8 cellular contexts compared by ENCODE assay signal in the genomic region with DNA sequence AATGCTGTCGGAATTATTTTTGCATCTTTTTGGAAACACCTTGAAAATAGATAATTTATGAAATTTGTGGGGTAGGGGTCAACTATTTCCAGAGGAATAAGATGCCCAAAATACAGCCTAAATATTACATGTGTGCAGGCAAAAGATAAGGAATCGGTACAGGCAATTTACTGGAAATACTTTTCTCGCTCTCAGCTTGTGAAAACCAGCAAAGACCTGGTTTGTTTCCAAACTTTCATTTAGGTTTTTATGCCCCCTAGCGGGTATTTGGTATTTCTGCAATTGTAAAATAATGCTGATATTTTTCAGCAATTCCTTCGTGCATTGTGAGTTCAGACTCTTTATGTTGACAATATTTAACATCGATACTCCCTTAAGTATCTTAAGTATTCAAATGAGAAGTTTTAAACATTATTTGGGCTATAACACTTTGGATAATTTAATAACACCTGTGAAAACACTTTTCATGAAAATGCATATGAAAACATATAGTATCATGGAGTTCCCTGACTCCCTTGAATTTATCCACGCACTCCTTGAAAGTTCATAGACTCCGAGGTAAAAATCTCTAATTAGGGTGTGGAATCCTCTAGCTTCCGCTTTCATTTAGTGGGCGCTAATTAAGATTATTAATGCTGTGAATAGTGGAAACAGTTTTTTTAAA.
DNase-seq lines count a peak whose midpoint lies in the region; ATAC-seq and TF ChIP-seq lines count a peak whose summit lies in the region.

No MANE protein-coding gene starts in this region.

- no peak overlapping the region for H3K27ac ChIP-seq in PC-9

- POLR2A ChIA-PET in PC-9 (lab: Charles Lee; ENCODE audit: unreplicated experiment): interaction anchor here (0.5 kb wide), 1 partner anchor 225 kb away, joined by 13 read pairs; the partner anchor contains the start of gene ING3

- no peaks in the 10 kb centered on the region for H3K36me3 ChIP-seq in PC-9 (ENCODE audit: low read depth)

- TF ChIP-seq EP300 in Ishikawa (IDR thresholded peaks at IDR 0.05; ENCODE audit: borderline replicate concordance): no peak

- peak; percentile 61 for TF ChIP-seq RAD21 in Ishikawa (IDR thresholded peaks at IDR 0.05; ENCODE audit: low read depth)

- H2AFZ ChIP-seq in PC-9: 0 out of 2 replicates have a peak overlapping the region, but pooled peaks have one; percentile 36

- peak overlapping the region; percentile 27 for H3K4me2 ChIP-seq in PC-9

- H4K20me1 ChIP-seq in PC-9 (ENCODE audit: insufficient read depth): no peaks in the 10 kb centered on the region

- H3K9me2 ChIP-seq in PC-9 (ENCODE audit: insufficient read depth): no peaks in the 10 kb centered on the region

- intact Hi-C loops in PC-9 (cut with micrococcal nuclease; ENCODE audit: unreplicated experiment): loop anchor here (2.0 to 10.0 kb wide), 5 partner anchors 171 to 1808 kb away; partner anchors contain the start of gene KCND2

- CTCF ChIA-PET in PC-9 (lab: Charles Lee): interaction anchor here (0.5 to 0.9 kb wide), 3 partner anchors 92 to 1268 kb away, joined by 3 to 5 read pairs (median 3); partner anchors contain the start of gene KCND2

- no peak overlapping the region for H3K4me3 ChIP-seq in PC-9
- H3K4me3 ChIP-seq in epithelial cell of proximal tubule (ENCODE audit: low read depth, low read length): no peak overlapping the region

- ATAC-seq in GM21423 (IDR thresholded peaks at IDR 0.05; ENCODE audit: unreplicated experiment) (no peak), HG02981 (IDR thresholded peaks at IDR 0.05; ENCODE audit: unreplicated experiment) (no peak)

- H3K79me2 ChIP-seq in PC-9 (ENCODE audit: low read depth): no peaks in the 10 kb centered on the region

- no peaks in the 10 kb centered on the region for H3F3A ChIP-seq in PC-9 (ENCODE audit: insufficient read depth, low read depth)

- no peaks in the 10 kb centered on the region for H3K4me1 ChIP-seq in PC-9 (replicated peaks; ENCODE audit: insufficient read depth)

- peak; percentile 86 for DNase-seq in DMS53 (lab: John Stamatoyannopoulos, UW)
- DNase-seq in PC-9: no peak
- no peak for DNase-seq in epithelial cell of proximal tubule (ENCODE audit: low read depth)
- peak; percentile 61 for DNase-seq in renal cortical epithelial cell (ENCODE audit: low read depth)
- no peak for DNase-seq in activated gamma-delta T cell (lab: John Stamatoyannopoulos, UW)

- no TSS peak for BruUV-seq in PC-9 (replicated peaks; lab: Mats Ljungman, UMichigan)

- TF ChIP-seq CTCF in PC-9 (conservative IDR thresholded peaks at IDR 0.05) (peak; percentile 80), epithelial cell of proximal tubule (conservative IDR thresholded peaks at IDR 0.05; ENCODE audit: low read depth, low read length) (peak; percentile 70)

- no peaks in the 10 kb centered on the region for H3K27me3 ChIP-seq in PC-9 (ENCODE audit: insufficient read depth, low read depth)

- no peaks in the 10 kb centered on the region for H3K9me3 ChIP-seq in PC-9 (ENCODE audit: insufficient read depth, low read depth)

TF ChIP-seq in Ishikawa, 13 proteins besides CTCF, POLR2A, EP300 and RAD21:
- TF ChIP-seq TCF12 (IDR thresholded peaks at IDR 0.05; ENCODE audit: low read depth): no peak
- no peak for TF ChIP-seq FOXM1 (IDR thresholded peaks at IDR 0.05; ENCODE audit: borderline replicate concordance, low read depth)
- no peak for TF ChIP-seq TAF1 (IDR thresholded peaks at IDR 0.05; ENCODE audit: low read depth)
- no peak for TF ChIP-seq CEBPB (IDR thresholded peaks at IDR 0.05)
- no peak for TF ChIP-seq ZBTB7A (IDR thresholded peaks at IDR 0.05; ENCODE audit: low read depth)
- TF ChIP-seq NFIC (IDR thresholded peaks at IDR 0.05): no peak
- TF ChIP-seq, protein P1, sequence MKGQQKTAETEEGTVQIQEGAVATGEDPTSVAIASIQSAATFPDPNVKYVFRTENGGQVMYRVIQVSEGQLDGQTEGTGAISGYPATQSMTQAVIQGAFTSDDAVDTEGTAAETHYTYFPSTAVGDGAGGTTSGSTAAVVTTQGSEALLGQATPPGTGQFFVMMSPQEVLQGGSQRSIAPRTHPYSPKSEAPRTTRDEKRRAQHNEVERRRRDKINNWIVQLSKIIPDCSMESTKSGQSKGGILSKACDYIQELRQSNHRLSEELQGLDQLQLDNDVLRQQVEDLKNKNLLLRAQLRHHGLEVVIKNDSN (IDR thresholded peaks at IDR 0.05): no peak
- TF ChIP-seq EGR1 (IDR thresholded peaks at IDR 0.05): no peak

Comparison
In these comparisons a context has a peak if more than half of its experiments do, and no peak if none do; other contexts are left out.
1. DNase-seq: peak in DMS53 (single experiment) and renal cortical epithelial cell (single experiment); none in PC-9 (0 of 2), epithelial cell of proximal tubule (single experiment) and activated gamma-delta T cell (single experiment).